11 cellular contexts compared by ENCODE assay signal in genomic region chr9:77892171-77892570, GRCh38.
A peak's percentile ranks its signal among the peaks of the same experiment; 100 is the strongest.
DNase-seq lines count a peak whose midpoint lies in the region; ATAC-seq and TF ChIP-seq lines count a peak whose summit lies in the region.
"Had no signal": no experiment of that assay in that cellular context is flagged by ENCODE, and none has a peak within 500 bp of the region (broad histone marks: within the 10 kb centered on the region; RNA-seq: fewer than 3 reads in every experiment).

No MANE protein-coding gene starts in this region.

- H3K27ac ChIP-seq in dorsolateral prefrontal cortex, result peak overlapping the region in 35 of 59 donors; percentile 1 to 70 (median 35)

- DNase-seq in GM12864 (ENCODE audit: low read depth) (peak; percentile 4), dorsolateral prefrontal cortex (no peak), NCI-H510A treated with DMSO at 0.1 percent for 48 hours (lab: John Stamatoyannopoulos, UW) (no peak), NCI-H1417 (lab: John Stamatoyannopoulos, UW) (no peak), 8988T (no peak)
- DNase-seq in stimulated activated naive CD4-positive, alpha-beta T cell treated with Interleukin-2 at 50 U/mL for 16 hours (lab: John Stamatoyannopoulos, UW), result no peak
- DNase-seq: CD4-positive, CD25-positive, alpha-beta regulatory T cell; IMR-90; thyroid gland had no signal

- no peak overlapping the region for H3K4me3 ChIP-seq in GM12864 (ENCODE audit: low read depth, low read length)
- no peak overlapping the region for H3K4me3 ChIP-seq in dorsolateral prefrontal cortex
- H3K4me3 ChIP-seq: thyroid gland had no signal

- H3K27me3 ChIP-seq in dorsolateral prefrontal cortex, result no peaks in the 10 kb centered on the region
- H3K27me3 ChIP-seq: thyroid gland had no signal

- TF ChIP-seq CTCF in GM12864 (IDR thresholded peaks at IDR 0.05; ENCODE audit: low read depth, low read length, missing control alignments) (no peak), dorsolateral prefrontal cortex (IDR thresholded peaks at IDR 0.05 in 54 of 56, conservative IDR thresholded peaks at IDR 0.05 in 2 of 56; ENCODE audit: low read depth in 1 of 56, partially characterized antibody in 56 of 56) (no peak)

- intact Hi-C loops in dorsolateral prefrontal cortex (cut with DNase I), result no loop called here

- ATAC-seq in GM19452 (IDR thresholded peaks at IDR 0.05; ENCODE audit: unreplicated experiment), result peak; percentile 68
- peak; percentile 90 for ATAC-seq in HG03442 (IDR thresholded peaks at IDR 0.05; ENCODE audit: unreplicated experiment)
